In genomic region chr6:35764238-35764896, GRCh38 we compare ENCODE assay signal across 12 cellular contexts.
DNase-seq lines count a peak whose midpoint lies in the region; ATAC-seq and TF ChIP-seq lines count a peak whose summit lies in the region.
"Had no signal": no experiment of that assay in that cellular context is flagged by ENCODE, and none has a peak within 500 bp of the region (broad histone marks: within the 10 kb centered on the region; RNA-seq: fewer than 3 reads in every experiment).

No MANE protein-coding gene starts in this region.

- H3K9me3 Mint-ChIP-seq in nephron = no peaks in the 10 kb centered on the region

- TF ChIP-seq CTCF in epithelial cell of esophagus (IDR thresholded peaks at IDR 0.05; ENCODE audit: insufficient read depth, low read depth, low read length, missing control alignments) = no peak
- no peak for TF ChIP-seq CTCF in nephron (IDR thresholded peaks at IDR 0.05; ENCODE audit: unreplicated experiment in 3 of 3)

- H3K4me1 Mint-ChIP-seq in nephron = peaks cover 7% of the 10 kb centered on the region

- H3K27ac Mint-ChIP-seq in nephron = no peak overlapping the region

- no peaks in the 10 kb centered on the region for H3K36me3 Mint-ChIP-seq in nephron (ENCODE audit: low read depth)

- H3K4me3 Mint-ChIP-seq in nephron = peak overlapping the region; percentile 9 to 45 (median 20)

- no peak for ATAC-seq in GM18861 (IDR thresholded peaks at IDR 0.05; ENCODE audit: unreplicated experiment)

- DNase-seq in ELF-1 (ENCODE audit: low read depth, low spot score) (peak; percentile 98), NCI-H748 (lab: John Stamatoyannopoulos, UW; ENCODE audit: unreplicated experiment) (peak; percentile 90), epithelial cell of esophagus (ENCODE audit: low read depth) (peak; percentile 56), LoVo (ENCODE audit: low spot score) (no peak), NCI-H1417 treated with DMSO at 0.1 percent for 48 hours (lab: John Stamatoyannopoulos, UW) (no peak)
- DNase-seq in central memory CD4-positive, alpha-beta T cell = no peak
- DNase-seq: activated CD4-positive, alpha-beta T cell treated with anti-CD3 and anti-CD28 coated beads for 4 hours; activated naive CD4-positive, alpha-beta T cell treated with Interleukin-2 at 50 U/mL for 16 hours; foreskin melanocyte; spleen had no signal

- peak overlapping the region; percentile 5 for H3K4me3 ChIP-seq in epithelial cell of esophagus (ENCODE audit: low read length)

- peaks cover 73% of the 10 kb centered on the region for H3K27me3 Mint-ChIP-seq in nephron (ENCODE audit: low read depth)

Comparison
In these comparisons a context has a peak if more than half of its experiments do, and no peak if none do; other contexts are left out.
1. DNase-seq: peak in ELF-1 (single experiment), NCI-H748 (single experiment) and epithelial cell of esophagus (single experiment); none in central memory CD4-positive, alpha-beta T cell (single experiment), LoVo (single experiment) and NCI-H1417 treated with DMSO at 0.1 percent for 48 hours (single experiment).